Comparison of ENCODE assay signal across 8 cellular contexts in the genomic region with DNA sequence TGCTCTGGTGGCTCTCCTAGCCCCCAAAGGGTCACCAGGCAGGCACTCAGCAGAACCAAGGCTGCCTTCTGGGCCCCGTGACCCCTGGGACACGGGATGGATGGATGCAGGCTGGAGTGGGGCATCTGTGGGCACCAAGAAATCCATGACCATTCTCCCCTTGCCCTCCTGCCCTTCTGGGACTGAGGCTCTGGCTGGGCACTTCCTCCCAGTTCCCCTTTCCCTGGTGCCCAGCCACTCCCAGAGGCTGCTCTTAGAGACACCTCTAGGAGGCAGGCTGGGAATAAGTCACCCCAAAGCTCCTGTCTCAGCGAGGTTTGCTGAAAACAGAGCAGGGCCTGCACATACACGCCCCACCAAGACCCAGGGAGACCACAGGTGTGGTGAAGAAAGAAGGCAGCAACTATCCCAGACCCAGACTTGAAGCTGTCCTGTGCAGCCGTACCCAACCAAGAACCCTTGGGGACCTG. TPM values are rescaled to one million over a fixed set of nuclear protein-coding genes. Genes with fewer than 3 reads are reported as not detected.
DNase-seq lines count a peak whose midpoint lies in the region; ATAC-seq, FAIRE-seq and TF ChIP-seq lines count a peak whose summit lies in the region.

No MANE protein-coding gene starts in this region.

- peaks cover 15 to 34% of the 10 kb centered on the region in 2 experiments for H3K79me1 ChIP-seq in IMR-90 (ENCODE audit: low read depth in 1 of 2, low read length in 2 of 2)

- H2AK5ac ChIP-seq in IMR-90 (ENCODE audit: low read depth, low read length), result peak overlapping the region; percentile 94

- H4K8ac ChIP-seq in IMR-90 (ENCODE audit: low read depth in 2 of 2, low read length in 2 of 2), result peak overlapping the region; percentile 70 to 98

- no peak for TF ChIP-seq RAD21 in IMR-90 (IDR thresholded peaks at IDR 0.05; ENCODE audit: low read length)
- peak; percentile 23; the same call in 1 of the 2 replicates for TF ChIP-seq RAD21 in GM12878 (IDR thresholded peaks at IDR 0.05; ENCODE audit: insufficient read depth, low read depth, low read length)

- peak overlapping the region; percentile 76 for H2BK20ac ChIP-seq in IMR-90 (ENCODE audit: low read depth, low read length)

- CTCF ChIA-PET in IMR-90 (lab: Yijun Ruan, JAX) (interaction anchor here (0.7 to 1.1 kb wide), 4 partner anchors 24 to 59 kb away, joined by 3 to 4 read pairs (median 3); no protein-coding TSS in a partner anchor), GM12878 (lab: Yijun Ruan, JAX) (interaction anchor here (0.6 to 4.5 kb wide), 13 partner anchors 8 to 755 kb away, joined by 3 to 32 read pairs (median 6); no protein-coding TSS in a partner anchor)

- H3K79me2 ChIP-seq in GM12878 (ENCODE audit: control insufficient read depth, insufficient read depth, low read length), result peaks cover 7% of the 10 kb centered on the region

- peak overlapping the region; percentile 88 for H3K56ac ChIP-seq in IMR-90 (ENCODE audit: extremely low read depth, insufficient read depth, low read length)

- H4K20me1 ChIP-seq in IMR-90 (ENCODE audit: insufficient read depth, low read length) (no peaks in the 10 kb centered on the region; the same call in 1 of the 2 replicates), GM12878 (ENCODE audit: control insufficient read depth, insufficient read depth) (no peaks in the 10 kb centered on the region)

- TF ChIP-seq CTCF in IMR-90 (conservative IDR thresholded peaks at IDR 0.05; ENCODE audit: low read depth, low read length) (0 out of 2 replicates have a peak, but pooled peaks have one; percentile 20), GM12878 (IDR thresholded peaks at IDR 0.05 in 2 of 3, conservative IDR thresholded peaks at IDR 0.05 in 1 of 3; ENCODE audit: control insufficient read depth in 2 of 3, extremely low read depth in 1 of 3, insufficient read depth in 1 of 3, low read depth in 3 of 3, low read length in 3 of 3) (peak in 1 of 3 experiments; percentile 31; a peak in 1 of 6 replicates), tibial artery (IDR thresholded peaks at IDR 0.05) (peak; percentile 22 to 25), BE2C (IDR thresholded peaks at IDR 0.05; ENCODE audit: low read depth, low read length) (no peak)

- H3K36me3 ChIP-seq in IMR-90 (ENCODE audit: control insufficient read depth, insufficient read depth, low read length) (peaks cover 11% of the 10 kb centered on the region), GM12878 (ENCODE audit: control insufficient read depth in 2 of 2, insufficient read depth in 2 of 2, low read length in 1 of 2) (peaks cover 0 to 4% of the 10 kb centered on the region in 2 experiments; a peak in 1 of 4 replicates), tibial artery (peaks cover 0 to 28% (median 28%) of the 10 kb centered on the region in 3 donors), BE2C (no peaks in the 10 kb centered on the region)

- H3K18ac ChIP-seq in IMR-90 (ENCODE audit: low read depth, low read length), result peak overlapping the region; percentile 58

- peak overlapping the region; percentile 97 for H2BK120ac ChIP-seq in IMR-90 (ENCODE audit: low read depth, low read length)

- H3K4me2 ChIP-seq in IMR-90 (ENCODE audit: low read depth, low read length) (peak overlapping the region; percentile 80), GM12878 (ENCODE audit: control insufficient read depth, insufficient read depth) (peak overlapping the region; percentile 94)

- H3K23ac ChIP-seq in IMR-90 (ENCODE audit: low read depth, low read length), result peak overlapping the region; percentile 69

- BruUV-seq in IMR-90 (replicated peaks; lab: Mats Ljungman, UMichigan), result no TSS peak
- BruUV-seq in GM12878 (replicated peaks; lab: Mats Ljungman, UMichigan), result no TSS peak

- peak overlapping the region; percentile 98 for H2AK9ac ChIP-seq in IMR-90 (replicated peaks; ENCODE audit: low read depth, low read length, poor library complexity)

- TF ChIP-seq POLR2A in IMR-90 (IDR thresholded peaks at IDR 0.05; ENCODE audit: low read depth, low read length) (no peak), GM12878 (IDR thresholded peaks at IDR 0.05; ENCODE audit: low read depth, low read length) (no peak)

- H3K27ac ChIP-seq in IMR-90 (ENCODE audit: insufficient read depth, low read length) (peak overlapping the region; percentile 95), GM12878 (ENCODE audit: control insufficient read depth, insufficient read depth) (peak overlapping the region; percentile 91), tibial artery (peak overlapping the region; percentile 91 to 94)

- no peak for TF ChIP-seq EP300 in GM12878 (IDR thresholded peaks at IDR 0.05; ENCODE audit: borderline replicate concordance in 1 of 2, control insufficient read depth in 1 of 2, low read depth in 2 of 2, low read length in 2 of 2)

- peak overlapping the region; percentile 84 for H4K5ac ChIP-seq in IMR-90 (ENCODE audit: low read depth, low read length)

- H3K27me3 ChIP-seq in IMR-90 (ENCODE audit: control insufficient read depth, insufficient read depth, low read length) (no peaks in the 10 kb centered on the region), GM12878 (replicated peaks in 1 of 2; ENCODE audit: control insufficient read depth in 2 of 2, insufficient read depth in 2 of 2, low read length in 1 of 2) (no peaks in the 10 kb centered on the region), tibial artery (no peaks in the 10 kb centered on the region), BE2C (no peaks in the 10 kb centered on the region)

- H3K4me3 ChIP-seq in IMR-90 (ENCODE audit: insufficient read depth, low read depth, low read length), result peak overlapping the region; percentile 36
- peak overlapping the region; percentile 59 for H3K4me3 ChIP-seq in GM12878
- H3K4me3 ChIP-seq in tibial artery, result peak overlapping the region; percentile 54 to 67
- no peak overlapping the region for H3K4me3 ChIP-seq in BE2C (ENCODE audit: low read depth, low read length)

- H3K4me1 ChIP-seq in IMR-90 (ENCODE audit: control insufficient read depth, insufficient read depth, low read length), result peaks cover 14% of the 10 kb centered on the region
- peaks cover 27% of the 10 kb centered on the region for H3K4me1 ChIP-seq in GM12878 (ENCODE audit: control insufficient read depth, insufficient read depth, low read length)
- peaks cover 0 to 50% (median 31%) of the 10 kb centered on the region in 4 donors for H3K4me1 ChIP-seq in tibial artery
- H3K4me1 ChIP-seq in BE2C, result peaks cover 6% of the 10 kb centered on the region

- H3K9me1 ChIP-seq in IMR-90 (ENCODE audit: insufficient read depth, low read length), result peaks cover 10% of the 10 kb centered on the region

- SMC1A ChIA-PET in GM12878 (lab: Charles Lee; ENCODE audit: uncharacterized antibody, unreplicated experiment), result interaction anchor here (0.7 to 3.1 kb wide), 20 partner anchors 11 to 213 kb away, joined by 3 to 25 read pairs (median 4); a partner anchor contains a TSS

- dilution Hi-C loops in IMR-90 (cut with HindIII; ENCODE audit: low sequenced_read_pairs, unreplicated experiment), result no loop called here

- peak overlapping the region; percentile 97 for H2BK5ac ChIP-seq in IMR-90 (ENCODE audit: low read depth, low read length, poor library complexity, severe bottlenecking)

- RAD21 ChIA-PET in GM12878 (lab: Charles Lee; ENCODE audit: unreplicated experiment), result interaction anchor here (0.6 to 3.0 kb wide), 16 partner anchors 12 to 306 kb away, joined by 3 to 32 read pairs (median 5); a partner anchor contains a TSS

- peak overlapping the region; percentile 93 for H3K14ac ChIP-seq in IMR-90 (replicated peaks; ENCODE audit: low read depth, low read length)

- H4K91ac ChIP-seq in IMR-90 (ENCODE audit: insufficient read depth, low read depth, low read length), result peak overlapping the region; percentile 99

- H3K9me3 ChIP-seq in IMR-90 (ENCODE audit: control insufficient read depth, insufficient read depth, low read length) (no peaks in the 10 kb centered on the region), GM12878 (replicated peaks; ENCODE audit: control insufficient read depth, insufficient read depth, low read length) (no peaks in the 10 kb centered on the region), tibial artery (no peaks in the 10 kb centered on the region), BE2C (no peaks in the 10 kb centered on the region)

- FAIRE-seq in GM12878 (lab: Jason Lieb, UNC), result no peak

- H3K4ac ChIP-seq in IMR-90 (ENCODE audit: low read depth, low read length), result peak overlapping the region; percentile 99

- POLR2A ChIA-PET in IMR-90 (lab: Charles Lee; ENCODE audit: unreplicated experiment) (no interaction called here), GM12878 (lab: Charles Lee) (interaction anchor here (0.6 to 2.0 kb wide), 13 partner anchors 13 to 82 kb away, joined by 3 to 10 read pairs (median 3); a partner anchor contains a TSS)

- DNase-seq in DMS79 (lab: John Stamatoyannopoulos, UW) (peak; percentile 27), DMS79 treated with DMSO at 0.1 percent for 48 hours (lab: John Stamatoyannopoulos, UW) (no peak), IMR-90 (peak; percentile 34), GM12878 (ENCODE audit: low read depth, low spot score) (no peak), left lobe of liver (ENCODE audit: low spot score) (no peak), tibial artery (peak; percentile 46 to 73), NCI-H446 (lab: John Stamatoyannopoulos, UW) (no peak), BE2C (no peak)

- in situ Hi-C loops in IMR-90 (cut with MboI; ENCODE audit: low sequenced_read_pairs), result no loop called here
- in situ Hi-C loops in GM12878 (cut with MboI), result no loop called here

- H3K9ac ChIP-seq in IMR-90 (ENCODE audit: low read depth, low read length) (peak overlapping the region; percentile 81), GM12878 (ENCODE audit: control insufficient read depth, insufficient read depth, low read length) (peak overlapping the region; percentile 81)

- peak; percentile 58 for ATAC-seq in IMR-90 (ENCODE audit: low read depth)
- ATAC-seq in GM12878, result peak; percentile 55
- peak; percentile 36 for ATAC-seq in left lobe of liver

- no CpG with 5 or more reads among the region's 5 CpGs for WGBS in IMR-90 (ENCODE audit: extremely low coverage in 2 of 2, insufficient read length in 1 of 2), 2 experiments
- 43% methylated on average over 5 of the region's 5 CpGs for WGBS in GM12878 (ENCODE audit: insufficient coverage, insufficient replicate concordance, low lambda C conversion rate, missing lambda C conversion rate)

- peak overlapping the region; percentile 87 for H2AFZ ChIP-seq in IMR-90 (replicated peaks; ENCODE audit: low read length, poor library complexity)
- H2AFZ ChIP-seq in GM12878 (ENCODE audit: control insufficient read depth, low read depth, low read length), result peak overlapping the region; percentile 83

- intact Hi-C loops in IMR-90 (cut with micrococcal nuclease) (no loop called here), GM12878 (cut with micrococcal nuclease; ENCODE audit: unreplicated experiment) (loop anchor here (1.0 kb wide), 1 partner anchor 23 kb away; no protein-coding TSS in a partner anchor), tibial artery (cut with DNase I; ENCODE audit: low total_unique reads) (no loop called here)

- H2BK15ac ChIP-seq in IMR-90 (ENCODE audit: low read depth, low read length), result peak overlapping the region; percentile 46; the same call in 2 of the 3 replicates

RNA-seq across cellular contexts. Expression of a gene that starts 0.9 kb away (rescaled TPM):
- total RNA-seq in IMR-90 (2012; rRNA removed), result 18.6 and 20.6 TPM in 2 replicates
- polyA plus RNA-seq in IMR-90 (2012; rRNA removed), result 61.5 and 63.5 TPM in 2 replicates
- 25.4 and 62.7 TPM in 2 replicates for polyA plus RNA-seq in IMR-90 (2012; cell fraction: cytosol; rRNA removed)
- 170 and 329 TPM in 2 replicates for polyA plus RNA-seq in IMR-90 (2012; cell fraction: nucleus; rRNA removed; ENCODE audit: low replicate concordance)
- total RNA-seq in GM12878 (2013; cell fraction: nucleolus; rRNA removed), result 30.9 and 35.8 TPM in 2 replicates
- 43.8 and 48.5 TPM in 2 replicates for total RNA-seq in GM12878 (2014; rRNA removed)
- 16.5 and 17.1 TPM in 2 replicates for total RNA-seq in GM12878 (2014; rRNA removed; fragmentation: Illumina TruSeq; extraction: Trizol)
- 49.6 and 53.3 TPM in 2 replicates for total RNA-seq in GM12878 (2021)
- polyA plus RNA-seq in GM12878 (2011; ENCODE audit: low read depth), result 10.5 TPM
- 8.3 and 20.2 TPM in 2 replicates for polyA plus RNA-seq in GM12878 (2011; rRNA removed)
- polyA plus RNA-seq in GM12878 (2011; cell fraction: cytosol; rRNA removed), result 22.6 and 29.8 TPM in 2 replicates
- polyA plus RNA-seq in GM12878 (2011; cell fraction: nucleus; rRNA removed), result 62.4 and 77.1 TPM in 2 replicates
- 14.5 and 19.3 TPM in 2 replicates for polyA plus RNA-seq in GM12878 (2012)
- polyA plus RNA-seq in GM12878 (2014; fragmentation: Illumina TruSeq; extraction: Trizol), result 27.7 and 34.1 TPM in 2 replicates
- 10 to 100 TPM; 10.1 to 12.1 TPM for polyA plus RNA-seq in GM12878 (2014; fragmentation: Nextera tagmentation; extraction: Ambion mirVana)
- 47.9 and 59.8 TPM in 2 replicates for polyA plus RNA-seq in GM12878 (2014; rRNA removed)
- polyA plus RNA-seq in GM12878 (2016; fragmentation: Nextera tagmentation; extraction: Ambion mirVana), result 10 to 100 TPM; 49.3 to 56.1 TPM
- 15.2 and 25.7 TPM in 2 replicates for polyA minus RNA-seq in GM12878 (2011; rRNA and poly(A)+ RNA removed)
- 11.6 and 16.9 TPM in 2 replicates for polyA minus RNA-seq in GM12878 (2011; cell fraction: cytosol; rRNA and poly(A)+ RNA removed)
- polyA minus RNA-seq in GM12878 (2011; cell fraction: nucleus; rRNA and poly(A)+ RNA removed), result 17.8 and 22.0 TPM in 2 replicates
- 8.0 TPM for total RNA-seq in left lobe of liver
- 6.6 TPM for polyA plus RNA-seq in BE2C (2012; ENCODE audit: insufficient read depth, insufficient read length, low read depth)

RNA-seq across cellular contexts. Expression of a gene that starts 10.8 kb away (rescaled TPM):
- total RNA-seq in IMR-90 (2012; rRNA removed), result not detected in 2 replicates
- polyA plus RNA-seq in IMR-90 (2012; rRNA removed), result not detected in 2 replicates
- polyA plus RNA-seq in IMR-90 (2012; cell fraction: cytosol; rRNA removed), result not detected in 2 replicates
- not detected in 2 replicates for polyA plus RNA-seq in IMR-90 (2012; cell fraction: nucleus; rRNA removed; ENCODE audit: low replicate concordance)
- 0.19 TPM in 1 of 2 replicates, not detected in the other for total RNA-seq in GM12878 (2013; cell fraction: nucleolus; rRNA removed)
- 0.05 TPM in 1 of 2 replicates, not detected in the other for total RNA-seq in GM12878 (2014; rRNA removed)
- total RNA-seq in GM12878 (2014; rRNA removed; fragmentation: Illumina TruSeq; extraction: Trizol), result 0.04 TPM in 1 of 2 replicates, not detected in the other
- total RNA-seq in GM12878 (2021), result not detected in 2 replicates
- polyA plus RNA-seq in GM12878 (2011; ENCODE audit: low read depth), result not detected
- not detected in 2 replicates for polyA plus RNA-seq in GM12878 (2011; rRNA removed)
- polyA plus RNA-seq in GM12878 (2011; cell fraction: cytosol; rRNA removed), result not detected in 2 replicates
- not detected in 2 replicates for polyA plus RNA-seq in GM12878 (2011; cell fraction: nucleus; rRNA removed)
- not detected in 2 replicates for polyA plus RNA-seq in GM12878 (2012)
- 0.03 TPM in 1 of 2 replicates, not detected in the other for polyA plus RNA-seq in GM12878 (2014; fragmentation: Illumina TruSeq; extraction: Trizol)
- under 1 TPM in 1 of 2 experiments, not detected in 1; 0.09 TPM for polyA plus RNA-seq in GM12878 (2014; fragmentation: Nextera tagmentation; extraction: Ambion mirVana)
- 0.04 TPM in 1 of 2 replicates, not detected in the other for polyA plus RNA-seq in GM12878 (2014; rRNA removed)
- polyA plus RNA-seq in GM12878 (2016; fragmentation: Nextera tagmentation; extraction: Ambion mirVana), result under 1 TPM; 0.12 to 0.25 TPM
- not detected in 2 replicates for polyA minus RNA-seq in GM12878 (2011; rRNA and poly(A)+ RNA removed)
- not detected in 2 replicates for polyA minus RNA-seq in GM12878 (2011; cell fraction: cytosol; rRNA and poly(A)+ RNA removed)
- not detected in 2 replicates for polyA minus RNA-seq in GM12878 (2011; cell fraction: nucleus; rRNA and poly(A)+ RNA removed)
- total RNA-seq in left lobe of liver, result not detected
- not detected for polyA plus RNA-seq in BE2C (2012; ENCODE audit: insufficient read depth, insufficient read length, low read depth)

RNA-seq across cellular contexts. Expression of a gene that starts 19.1 kb away (rescaled TPM):
- total RNA-seq in IMR-90 (2012; rRNA removed) (3.1 and 3.9 TPM in 2 replicates), GM12878 (2014; rRNA removed) (not detected in 2 replicates), GM12878 (2014; rRNA removed; fragmentation: Illumina TruSeq; extraction: Trizol) (0.22 TPM in 1 of 2 replicates, not detected in the other), GM12878 (2021) (0.36 TPM in 1 of 2 replicates, not detected in the other), left lobe of liver (2.0 TPM)
- polyA plus RNA-seq in IMR-90 (2012; rRNA removed) (3.6 and 3.8 TPM in 2 replicates), GM12878 (2011; rRNA removed) (0.12 and 0.15 TPM in 2 replicates), GM12878 (2014; fragmentation: Illumina TruSeq; extraction: Trizol) (0.19 and 0.25 TPM in 2 replicates), GM12878 (2014; fragmentation: Nextera tagmentation; extraction: Ambion mirVana) (under 1 TPM; 0.23 to 0.35 TPM), GM12878 (2014; rRNA removed) (0.30 TPM in 1 of 2 replicates, not detected in the other), GM12878 (2016; fragmentation: Nextera tagmentation; extraction: Ambion mirVana) (under 1 TPM in 1 of 2 experiments, not detected in 1; 0.83 TPM)
- 4.6 and 4.8 TPM in 2 replicates for polyA plus RNA-seq in IMR-90 (2012; cell fraction: cytosol; rRNA removed)
- polyA plus RNA-seq in IMR-90 (2012; cell fraction: nucleus; rRNA removed; ENCODE audit: low replicate concordance), result 1.7 and 1.9 TPM in 2 replicates
- total RNA-seq in GM12878 (2013; cell fraction: nucleolus; rRNA removed), result not detected in 2 replicates
- not detected for polyA plus RNA-seq in GM12878 (2011; ENCODE audit: low read depth)
- 0.18 and 0.30 TPM in 2 replicates for polyA plus RNA-seq in GM12878 (2011; cell fraction: cytosol; rRNA removed)
- 0.22 and 0.37 TPM in 2 replicates for polyA plus RNA-seq in GM12878 (2011; cell fraction: nucleus; rRNA removed)
- polyA plus RNA-seq in GM12878 (2012), result not detected in 2 replicates
- polyA minus RNA-seq in GM12878 (2011; rRNA and poly(A)+ RNA removed), result not detected in 2 replicates
- not detected in 2 replicates for polyA minus RNA-seq in GM12878 (2011; cell fraction: cytosol; rRNA and poly(A)+ RNA removed)
- polyA minus RNA-seq in GM12878 (2011; cell fraction: nucleus; rRNA and poly(A)+ RNA removed), result not detected in 2 replicates
- 1.0 TPM for polyA plus RNA-seq in BE2C (2012; ENCODE audit: insufficient read depth, insufficient read length, low read depth)

RNA-seq across cellular contexts. Expression of a gene that starts 42.3 kb away (rescaled TPM):
- total RNA-seq in IMR-90 (2012; rRNA removed) (9.2 and 11.1 TPM in 2 replicates), GM12878 (2014; rRNA removed) (5.3 and 6.4 TPM in 2 replicates), GM12878 (2014; rRNA removed; fragmentation: Illumina TruSeq; extraction: Trizol) (10.6 and 10.8 TPM in 2 replicates), GM12878 (2021) (16.9 and 19.7 TPM in 2 replicates), left lobe of liver (0.63 TPM)
- polyA plus RNA-seq in IMR-90 (2012; rRNA removed) (6.3 and 8.5 TPM in 2 replicates), GM12878 (2011; rRNA removed) (21.0 and 34.0 TPM in 2 replicates), GM12878 (2014; fragmentation: Illumina TruSeq; extraction: Trizol) (17.5 and 22.6 TPM in 2 replicates), GM12878 (2014; fragmentation: Nextera tagmentation; extraction: Ambion mirVana) (10 to 100 TPM; 20.5 to 26.7 TPM), GM12878 (2014; rRNA removed) (5.3 and 10.1 TPM in 2 replicates), GM12878 (2016; fragmentation: Nextera tagmentation; extraction: Ambion mirVana) (10 to 100 TPM; 16.7 to 18.0 TPM)
- 2.2 and 2.4 TPM in 2 replicates for polyA plus RNA-seq in IMR-90 (2012; cell fraction: cytosol; rRNA removed)
- polyA plus RNA-seq in IMR-90 (2012; cell fraction: nucleus; rRNA removed; ENCODE audit: low replicate concordance), result 0.99 and 6.1 TPM in 2 replicates
- total RNA-seq in GM12878 (2013; cell fraction: nucleolus; rRNA removed), result 9.8 and 13.1 TPM in 2 replicates
- 7.0 TPM for polyA plus RNA-seq in GM12878 (2011; ENCODE audit: low read depth)
- polyA plus RNA-seq in GM12878 (2011; cell fraction: cytosol; rRNA removed), result 5.6 and 8.9 TPM in 2 replicates
- 4.0 and 5.5 TPM in 2 replicates for polyA plus RNA-seq in GM12878 (2011; cell fraction: nucleus; rRNA removed)
- 12.4 and 17.4 TPM in 2 replicates for polyA plus RNA-seq in GM12878 (2012)
- 6.6 and 10.5 TPM in 2 replicates for polyA minus RNA-seq in GM12878 (2011; rRNA and poly(A)+ RNA removed)
- 3.2 and 7.4 TPM in 2 replicates for polyA minus RNA-seq in GM12878 (2011; cell fraction: cytosol; rRNA and poly(A)+ RNA removed)
- 2.2 and 2.9 TPM in 2 replicates for polyA minus RNA-seq in GM12878 (2011; cell fraction: nucleus; rRNA and poly(A)+ RNA removed)
- polyA plus RNA-seq in BE2C (2012; ENCODE audit: insufficient read depth, insufficient read length, low read depth), result 8.8 TPM

Comparison
In these comparisons a context has a peak if more than half of its experiments do, and no peak if none do; other contexts are left out.
1. DNase-seq: peak in DMS79 (single experiment), IMR-90 (single experiment) and tibial artery (2 of 2); none in DMS79 treated with DMSO at 0.1 percent for 48 hours (single experiment), GM12878 (single experiment), left lobe of liver (single experiment), NCI-H446 (0 of 2) and BE2C (single experiment).
2. Peak in every context shown above with its lines, with median percentiles within 50 percentile points of each other: ATAC-seq and H3K27ac ChIP-seq.